Comparison of ENCODE assay signal across 26 cellular contexts in the genomic region with DNA sequence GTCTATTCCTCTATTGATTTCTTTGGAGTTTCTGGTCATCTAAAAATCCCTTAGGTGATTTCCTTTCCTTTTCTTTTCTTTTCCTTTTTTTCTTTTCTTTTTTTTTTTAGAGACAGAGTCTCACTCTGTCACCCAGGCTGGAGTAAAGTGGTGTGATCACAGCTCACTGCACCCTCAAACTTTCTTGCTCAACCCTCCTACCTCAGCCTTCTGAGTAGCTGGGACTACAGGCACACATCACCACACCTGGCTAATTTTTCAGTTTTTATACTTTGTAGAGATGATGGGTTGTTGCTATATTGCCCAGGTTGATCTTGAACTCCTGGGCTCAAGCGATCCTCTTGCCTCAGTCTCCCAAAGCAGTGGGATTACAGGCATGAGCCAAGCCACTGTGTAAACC. TPM values are rescaled to one million over a fixed set of nuclear protein-coding genes. Genes with fewer than 3 reads are reported as not detected.
"Had no signal": no experiment of that assay in that cellular context is flagged by ENCODE, and none has a peak within 500 bp of the region (broad histone marks: within the 10 kb centered on the region; RNA-seq: fewer than 3 reads in every experiment).

No MANE protein-coding gene starts in this region.

- H3K4me3 ChIP-seq: breast epithelium had no signal

- DNase-seq: activated CD4-positive, alpha-beta memory T cell treated with anti-CD3 and anti-CD28 coated beads, Interleukin-2, amount 10 ng/mL, durations not matched to agents 7 days and 5 days; activated CD4-positive, alpha-beta T cell treated with anti-CD3 and anti-CD28 coated beads for 36 hours; activated CD4-positive, alpha-beta T cell treated with anti-CD3 and anti-CD28 coated beads, Interleukin-2, amount 50 U/mL, for 1 hour; activated gamma-delta T cell; activated naive CD4-positive, alpha-beta T cell treated with anti-CD3 and anti-CD28 coated beads for 36 hours; activated naive CD8-positive, alpha-beta T cell treated with anti-CD3 and anti-CD28 coated beads for 36 hours; activated T-cell treated with anti-CD3 and anti-CD28 coated beads for 4 hours; activated T-cell treated with anti-CD3 and anti-CD28 coated beads, Interleukin-2, amount 50 U/mL, for 48 hours; Kasumi-1; KBM-7; NCI-H1092; NCI-H1417; NCI-H1930; NCI-H2171; NCI-H345; NCI-H510A; NCI-H526 treated with DMSO at 0.1 percent for 48 hours; NCI-H82; SIG-M5; T-helper 17 cell; T-helper 9 cell had no signal

- H3K36me3 Mint-ChIP-seq: activated naive CD8-positive, alpha-beta T cell treated with anti-CD3 and anti-CD28 coated beads for 36 hours had no signal

- H3K4me3 Mint-ChIP-seq: activated CD4-positive, alpha-beta memory T cell treated with anti-CD3 and anti-CD28 coated beads, Interleukin-2, amount 10 ng/mL, durations not matched to agents 7 days and 5 days; activated CD4-positive, alpha-beta T cell treated with anti-CD3 and anti-CD28 coated beads for 36 hours; activated naive CD4-positive, alpha-beta T cell treated with anti-CD3 and anti-CD28 coated beads for 36 hours; activated naive CD8-positive, alpha-beta T cell treated with anti-CD3 and anti-CD28 coated beads for 36 hours; activated T-helper 17 cell treated with anti-CD3 and anti-CD28 coated beads, Interleukin-2, amount 50 U/mL, for 72 hours; T-helper 17 cell had no signal

- H3K9me3 Mint-ChIP-seq: activated CD4-positive, alpha-beta memory T cell treated with anti-CD3 and anti-CD28 coated beads, Interleukin-2, amount 10 ng/mL, durations not matched to agents 7 days and 5 days; activated naive CD4-positive, alpha-beta T cell treated with anti-CD3 and anti-CD28 coated beads for 36 hours; activated naive CD8-positive, alpha-beta T cell treated with anti-CD3 and anti-CD28 coated beads for 36 hours; activated T-helper 17 cell treated with anti-CD3 and anti-CD28 coated beads, Interleukin-2, amount 50 U/mL, for 72 hours had no signal

- H3K27ac Mint-ChIP-seq: activated CD4-positive, alpha-beta memory T cell treated with anti-CD3 and anti-CD28 coated beads, Interleukin-2, amount 10 ng/mL, durations not matched to agents 7 days and 5 days; activated CD4-positive, alpha-beta T cell treated with anti-CD3 and anti-CD28 coated beads for 36 hours; activated naive CD4-positive, alpha-beta T cell treated with anti-CD3 and anti-CD28 coated beads for 36 hours; activated naive CD8-positive, alpha-beta T cell treated with anti-CD3 and anti-CD28 coated beads for 36 hours; activated T-helper 17 cell treated with anti-CD3 and anti-CD28 coated beads, Interleukin-2, amount 50 U/mL, for 72 hours; T-helper 17 cell had no signal

- H3K27me3 ChIP-seq: breast epithelium had no signal

- H3K9me3 ChIP-seq: breast epithelium had no signal

- H3K4me1 ChIP-seq: breast epithelium had no signal

- H3K4me1 Mint-ChIP-seq: activated CD4-positive, alpha-beta memory T cell treated with anti-CD3 and anti-CD28 coated beads, Interleukin-2, amount 10 ng/mL, durations not matched to agents 7 days and 5 days; activated CD4-positive, alpha-beta T cell treated with anti-CD3 and anti-CD28 coated beads for 36 hours; activated T-helper 17 cell treated with anti-CD3 and anti-CD28 coated beads, Interleukin-2, amount 50 U/mL, for 72 hours; T-helper 17 cell had no signal

- ATAC-seq: activated CD4-positive, alpha-beta T cell treated with anti-CD3 and anti-CD28 coated beads for 36 hours; activated T-helper 17 cell treated with anti-CD3 and anti-CD28 coated beads, Interleukin-2, amount 50 U/mL, for 72 hours; T-helper 17 cell had no signal

- H3K36me3 ChIP-seq: breast epithelium had no signal

RNA-seq across cellular contexts. Expression of gene C11orf52, which starts 1.9 kb away (rescaled TPM):
- total RNA-seq: activated CD4-positive, alpha-beta memory T cell treated with anti-CD3 and anti-CD28 coated beads, Interleukin-2, amount 10 ng/mL, durations not matched to agents 7 days and 5 days; activated CD4-positive, alpha-beta T cell treated with anti-CD3 and anti-CD28 coated beads for 36 hours; activated CD8-positive, alpha-beta memory T cell treated with anti-CD3 and anti-CD28 coated beads for 36 hours; activated naive CD4-positive, alpha-beta T cell treated with anti-CD3 and anti-CD28 coated beads for 36 hours; activated naive CD8-positive, alpha-beta T cell treated with anti-CD3 and anti-CD28 coated beads for 36 hours; activated T-helper 17 cell treated with anti-CD3 and anti-CD28 coated beads, Interleukin-2, amount 50 U/mL, for 72 hours; OCI-LY7; RPMI7951; T-helper 17 cell had no signal

RNA-seq across cellular contexts. Expression of gene HSPB2, which starts 4.2 kb away (rescaled TPM):
- total RNA-seq: activated CD4-positive, alpha-beta memory T cell treated with anti-CD3 and anti-CD28 coated beads, Interleukin-2, amount 10 ng/mL, durations not matched to agents 7 days and 5 days; activated CD4-positive, alpha-beta T cell treated with anti-CD3 and anti-CD28 coated beads for 36 hours; activated CD8-positive, alpha-beta memory T cell treated with anti-CD3 and anti-CD28 coated beads for 36 hours; activated naive CD4-positive, alpha-beta T cell treated with anti-CD3 and anti-CD28 coated beads for 36 hours; activated naive CD8-positive, alpha-beta T cell treated with anti-CD3 and anti-CD28 coated beads for 36 hours; OCI-LY7; RPMI7951; T-helper 17 cell had no signal

RNA-seq across cellular contexts. Expression of gene CRYAB, which starts 5.2 kb away (rescaled TPM):
- total RNA-seq: activated CD4-positive, alpha-beta memory T cell treated with anti-CD3 and anti-CD28 coated beads, Interleukin-2, amount 10 ng/mL, durations not matched to agents 7 days and 5 days; activated CD4-positive, alpha-beta T cell treated with anti-CD3 and anti-CD28 coated beads for 36 hours; activated CD8-positive, alpha-beta memory T cell treated with anti-CD3 and anti-CD28 coated beads for 36 hours; activated naive CD4-positive, alpha-beta T cell treated with anti-CD3 and anti-CD28 coated beads for 36 hours; activated naive CD8-positive, alpha-beta T cell treated with anti-CD3 and anti-CD28 coated beads for 36 hours; activated T-helper 17 cell treated with anti-CD3 and anti-CD28 coated beads, Interleukin-2, amount 50 U/mL, for 72 hours; OCI-LY7; RPMI7951; T-helper 17 cell had no signal
